16 cellular contexts compared by ENCODE assay signal in the genomic region with DNA sequence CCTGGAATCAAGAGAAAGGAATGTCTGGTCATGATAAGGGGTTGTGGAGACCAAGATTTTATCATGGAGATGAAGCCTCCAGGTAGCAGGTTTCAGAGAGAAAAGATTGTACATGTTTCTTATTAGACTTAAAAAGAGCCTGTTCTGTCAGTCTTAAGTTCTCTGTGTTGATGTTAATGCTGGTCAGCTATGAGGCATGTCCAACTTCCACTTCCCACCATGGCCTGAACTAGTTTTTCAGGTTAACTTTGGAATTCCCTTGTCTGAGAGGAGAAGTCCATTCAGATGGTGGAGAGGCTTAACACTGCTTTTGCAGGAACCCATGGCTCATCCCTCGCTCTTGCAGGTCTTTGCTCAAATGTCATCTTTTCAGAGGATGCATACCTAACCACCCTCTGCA. TPM values are rescaled to one million over a fixed set of nuclear protein-coding genes. Genes with fewer than 3 reads are reported as not detected.
DNase-seq lines count a peak whose midpoint lies in the region; ATAC-seq, FAIRE-seq and TF ChIP-seq lines count a peak whose summit lies in the region.
"Had no signal": no experiment of that assay in that cellular context is flagged by ENCODE, and none has a peak within 500 bp of the region (broad histone marks: within the 10 kb centered on the region; RNA-seq: fewer than 3 reads in every experiment).

No MANE protein-coding gene starts in this region.

- no peak for FAIRE-seq in bronchial epithelial cell (lab: Jason Lieb, UNC)
- FAIRE-seq: G401.6, H1 had no signal

- intact Hi-C loops in PC-3 (cut with micrococcal nuclease): no loop called here

- H3K18ac ChIP-seq in trophoblast cell (ENCODE audit: low read length): no peak overlapping the region

- H2BK120ac ChIP-seq in trophoblast cell (ENCODE audit: insufficient read depth, low read length, poor library complexity): no peak overlapping the region

- H4K91ac ChIP-seq in trophoblast cell (ENCODE audit: low read depth, low read length): no peak overlapping the region

- TF ChIP-seq CTCF in PC-3 (conservative IDR thresholded peaks at IDR 0.05; ENCODE audit: low read depth, low read length) (no peak), bronchial epithelial cell (IDR thresholded peaks at IDR 0.05; ENCODE audit: insufficient read depth, low read length, severe bottlenecking) (no peak)

- H3F3A ChIP-seq in PC-3 (ENCODE audit: low read length, unreplicated experiment): no peaks in the 10 kb centered on the region

- H3K27me3 ChIP-seq in PC-3 (ENCODE audit: low read length) (no peaks in the 10 kb centered on the region), bronchial epithelial cell (ENCODE audit: control insufficient read depth, insufficient read depth, low read length) (no peaks in the 10 kb centered on the region), trophoblast cell (ENCODE audit: insufficient read depth, low read length) (no peaks in the 10 kb centered on the region)

- H2AK5ac ChIP-seq in trophoblast cell (ENCODE audit: low read length): no peak overlapping the region

- H3K79me1 ChIP-seq in trophoblast cell (ENCODE audit: low read length): peaks cover 7% of the 10 kb centered on the region

- no peak overlapping the region for H3K23ac ChIP-seq in trophoblast cell (ENCODE audit: low read length)

- H3K9me2 ChIP-seq in PC-3 (replicated peaks; ENCODE audit: low read length): no peaks in the 10 kb centered on the region

- H3K14ac ChIP-seq in trophoblast cell (ENCODE audit: low read length): no peak overlapping the region

- no peak overlapping the region for H2BK5ac ChIP-seq in trophoblast cell (ENCODE audit: low read depth, low read length, poor library complexity)

- H3K4me2 ChIP-seq in PC-3 (ENCODE audit: low read length) (no peak overlapping the region), trophoblast cell (ENCODE audit: low read length) (peak overlapping the region; percentile 37)

- H3K27me3 Mint-ChIP-seq in stimulated activated naive B cell treated with anti-CD40 and anti-IgM and Interleukin-4, amounts not matched to agents 10 μg/mL and 1 μg/mL and 100 μg/mL, for 72 hours: no peaks in the 10 kb centered on the region
- H3K27me3 Mint-ChIP-seq: CD4-positive, alpha-beta memory T cell had no signal

- no peaks in the 10 kb centered on the region for H3K79me2 ChIP-seq in PC-3 (ENCODE audit: low read length)
- no peaks in the 10 kb centered on the region for H3K79me2 ChIP-seq in trophoblast cell (ENCODE audit: control insufficient read depth, insufficient read depth, low read length, poor library complexity)

- H3K9ac ChIP-seq in PC-3 (ENCODE audit: low read length) (no peak overlapping the region), trophoblast cell (ENCODE audit: low read length) (no peak overlapping the region)
- H3K9ac ChIP-seq: GM23248 had no signal

- H4K8ac ChIP-seq in trophoblast cell (ENCODE audit: low read depth, low read length): no peak overlapping the region

- BruUV-seq in PC-3 (replicated peaks; lab: Mats Ljungman, UMichigan): no TSS peak

- no peak for ATAC-seq in PC-3
- no peak for ATAC-seq in stimulated activated naive B cell treated with anti-CD40 and anti-IgM and Interleukin-4, amounts not matched to agents 10 μg/mL and 1 μg/mL and 100 μg/mL, for 72 hours (replicated peaks)

- H3K36me3 Mint-ChIP-seq in stimulated activated naive B cell treated with anti-CD40 and anti-IgM and Interleukin-4, amounts not matched to agents 10 μg/mL and 1 μg/mL and 100 μg/mL, for 72 hours: no peaks in the 10 kb centered on the region
- H3K36me3 Mint-ChIP-seq: CD4-positive, alpha-beta memory T cell had no signal

- DNase-seq in PC-3 (peak; percentile 37), bronchial epithelial cell (ENCODE audit: low read depth) (peak; percentile 16), trophoblast cell (peak; percentile 84 to 97), NCI-H510A (lab: John Stamatoyannopoulos, UW) (no peak)
- no peak for DNase-seq in stimulated activated naive B cell treated with anti-CD40 and anti-IgM and Interleukin-4, amounts not matched to agents 10 μg/mL and 1 μg/mL and 100 μg/mL, for 72 hours
- DNase-seq in activated CD4-positive, alpha-beta T cell treated with anti-CD3 and anti-CD28 coated beads for 4 hours: no peak
- DNase-seq: C1 segment of cervical spinal cord; Calu3; CD4-positive, alpha-beta memory T cell; COR-L47; DMS53; DMS79 treated with DMSO at 0.1 percent for 48 hours; GM23248; H7 had no signal

- no peak overlapping the region for H2BK12ac ChIP-seq in trophoblast cell (ENCODE audit: low read length)

- CTCF ChIA-PET in PC-3 (lab: Charles Lee): no interaction called here

- H3K4me1 Mint-ChIP-seq in stimulated activated naive B cell treated with anti-CD40 and anti-IgM and Interleukin-4, amounts not matched to agents 10 μg/mL and 1 μg/mL and 100 μg/mL, for 72 hours: peaks cover 5 to 12% of the 10 kb centered on the region in 2 donors

- no peaks in the 10 kb centered on the region for H3K9me3 Mint-ChIP-seq in stimulated activated naive B cell treated with anti-CD40 and anti-IgM and Interleukin-4, amounts not matched to agents 10 μg/mL and 1 μg/mL and 100 μg/mL, for 72 hours
- H3K9me3 Mint-ChIP-seq: CD4-positive, alpha-beta memory T cell had no signal

- H4K20me1 ChIP-seq in PC-3 (ENCODE audit: low read length): no peaks in the 10 kb centered on the region

- no peak overlapping the region for H3K27ac Mint-ChIP-seq in stimulated activated naive B cell treated with anti-CD40 and anti-IgM and Interleukin-4, amounts not matched to agents 10 μg/mL and 1 μg/mL and 100 μg/mL, for 72 hours
- H3K27ac Mint-ChIP-seq: CD4-positive, alpha-beta memory T cell had no signal

- no CpG with 5 or more reads among the region's 1 CpG for WGBS in trophoblast cell (ENCODE audit: extremely low coverage, insufficient coverage, insufficient read length)

- POLR2A ChIA-PET in PC-3 (lab: Charles Lee; ENCODE audit: unreplicated experiment): no interaction called here

- H2AFZ ChIP-seq in PC-3 (ENCODE audit: low read length): no peak overlapping the region
- H2AFZ ChIP-seq in trophoblast cell (ENCODE audit: insufficient read depth, low read length, poor library complexity): no peak overlapping the region
- H2AFZ ChIP-seq: GM23248 had no signal

- H3K27ac ChIP-seq in PC-3 (ENCODE audit: low read length): no peak overlapping the region
- H3K27ac ChIP-seq in trophoblast cell (ENCODE audit: low read depth, low read length): peak overlapping the region; percentile 78
- H3K27ac ChIP-seq: GM23248 had no signal

- H3K4ac ChIP-seq in trophoblast cell (ENCODE audit: low read depth, low read length): no peak overlapping the region

- no peak overlapping the region for H4K12ac ChIP-seq in trophoblast cell (ENCODE audit: low read depth, low read length)

- no peak overlapping the region for H3K4me3 ChIP-seq in PC-3 (ENCODE audit: low read length)
- H3K4me3 ChIP-seq in bronchial epithelial cell (ENCODE audit: low read depth, low read length): no peak overlapping the region
- no peak overlapping the region for H3K4me3 ChIP-seq in trophoblast cell (ENCODE audit: low read depth, low read length)
- H3K4me3 ChIP-seq: GM23248 had no signal

- H3K36me3 ChIP-seq in PC-3 (ENCODE audit: low read depth, low read length) (no peaks in the 10 kb centered on the region), bronchial epithelial cell (ENCODE audit: control insufficient read depth, insufficient read depth, low read length) (no peaks in the 10 kb centered on the region), trophoblast cell (ENCODE audit: control insufficient read depth in 1 of 2, insufficient read depth in 2 of 2, low read length in 2 of 2) (no peaks in the 10 kb centered on the region)

- H3K4me1 ChIP-seq in PC-3 (ENCODE audit: insufficient read depth, low read length) (peaks cover 4% of the 10 kb centered on the region), trophoblast cell (ENCODE audit: control insufficient read depth in 1 of 2, insufficient read depth in 2 of 2, low read length in 2 of 2) (peaks cover 8 to 12% of the 10 kb centered on the region in 2 experiments)

- H3K9me3 ChIP-seq in PC-3 (ENCODE audit: low read length) (no peaks in the 10 kb centered on the region), trophoblast cell (ENCODE audit: insufficient read depth, low read depth, low read length) (no peaks in the 10 kb centered on the region)

- no peak overlapping the region for H3K4me3 Mint-ChIP-seq in stimulated activated naive B cell treated with anti-CD40 and anti-IgM and Interleukin-4, amounts not matched to agents 10 μg/mL and 1 μg/mL and 100 μg/mL, for 72 hours
- H3K4me3 Mint-ChIP-seq: CD4-positive, alpha-beta memory T cell had no signal

RNA-seq across cellular contexts. Expression of a gene that starts 27.5 kb away (rescaled TPM):
- total RNA-seq in PC-3 (2014; rRNA removed): 14.7 and 18.5 TPM in 2 replicates
- 20.5 and 25.1 TPM in 2 replicates for total RNA-seq in bronchial epithelial cell
- polyA plus RNA-seq in trophoblast cell (2013): 59.5 and 60.1 TPM in 2 replicates

Comparison
In these comparisons a context has a peak if more than half of its experiments do, and no peak if none do; other contexts are left out.
1. DNase-seq: peak in PC-3 (single experiment), bronchial epithelial cell (single experiment) and trophoblast cell (2 of 2); none in stimulated activated naive B cell treated with anti-CD40 and anti-IgM and Interleukin-4, amounts not matched to agents 10 μg/mL and 1 μg/mL and 100 μg/mL, for 72 hours (single experiment), activated CD4-positive, alpha-beta T cell treated with anti-CD3 and anti-CD28 coated beads for 4 hours (0 of 2) and NCI-H510A (single experiment).